2 cellular contexts compared by ENCODE assay signal in genomic region chr1:93880731-93881130, GRCh38.
TF ChIP-seq lines count a peak whose summit lies in the region.

No MANE protein-coding gene starts in this region.

TF ChIP-seq in SK-N-SH, 30 proteins besides CTCF, POLR2A, EP300 and RAD21:
- TF ChIP-seq FOSL2 (IDR thresholded peaks at IDR 0.05; ENCODE audit: borderline replicate concordance, low read depth) (no peak), TCF12 (IDR thresholded peaks at IDR 0.05) (peak; percentile 47; the same call in 1 of the 2 replicates)
TF ChIP-seq in SK-N-SH: peak in this region for 1.

TF ChIP-seq in SK-N-SH treated with all-trans-retinoic acid at 6 μM for 48 hours, 23 proteins besides CTCF, POLR2A, EP300 and RAD21:
- TF ChIP-seq ISL1 (CRISPR knock-in tag; IDR thresholded peaks at IDR 0.05) (no peak), RARB (CRISPR knock-in tag; IDR thresholded peaks at IDR 0.05) (no peak), ESRRG (CRISPR knock-in tag; IDR thresholded peaks at IDR 0.05) (no peak), TCF4 (CRISPR knock-in tag; IDR thresholded peaks at IDR 0.05; ENCODE audit: borderline replicate concordance) (no peak), ZNF70 (CRISPR knock-in tag; IDR thresholded peaks at IDR 0.05) (no peak), ZNF565 (CRISPR knock-in tag; conservative IDR thresholded peaks at IDR 0.05; ENCODE audit: low read depth) (no peak)
- TF ChIP-seq, protein P1, sequence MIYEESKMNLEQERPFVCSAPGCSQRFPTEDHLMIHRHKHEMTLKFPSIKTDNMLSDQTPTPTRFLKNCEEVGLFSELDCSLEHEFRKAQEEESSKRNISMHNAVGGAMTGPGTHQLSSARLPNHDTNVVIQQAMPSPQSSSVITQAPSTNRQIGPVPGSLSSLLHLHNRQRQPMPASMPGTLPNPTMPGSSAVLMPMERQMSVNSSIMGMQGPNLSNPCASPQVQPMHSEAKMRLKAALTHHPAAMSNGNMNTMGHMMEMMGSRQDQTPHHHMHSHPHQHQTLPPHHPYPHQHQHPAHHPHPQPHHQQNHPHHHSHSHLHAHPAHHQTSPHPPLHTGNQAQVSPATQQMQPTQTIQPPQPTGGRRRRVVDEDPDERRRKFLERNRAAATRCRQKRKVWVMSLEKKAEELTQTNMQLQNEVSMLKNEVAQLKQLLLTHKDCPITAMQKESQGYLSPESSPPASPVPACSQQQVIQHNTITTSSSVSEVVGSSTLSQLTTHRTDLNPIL (CRISPR knock-in tag; IDR thresholded peaks at IDR 0.05; ENCODE audit: low read depth): no peak
